ENCODE assay signal across 2 cellular contexts in genomic region chr1:76669146-76669545, GRCh38.
TF ChIP-seq lines count a peak whose summit lies in the region.

No MANE protein-coding gene starts in this region.

TF ChIP-seq in liver, 16 proteins besides CTCF, POLR2A, EP300 and RAD21 (continued from another document):
- TF ChIP-seq REST (IDR thresholded peaks at IDR 0.05), result no peak

TF ChIP-seq in WTC11, 78 proteins besides CTCF, POLR2A, EP300 and RAD21 (continued from another document):
- TF ChIP-seq TP53 (CRISPR knock-in tag; IDR thresholded peaks at IDR 0.05) (no peak), JAZF1 (CRISPR knock-in tag; IDR thresholded peaks at IDR 0.05) (no peak), MYBL2 (CRISPR knock-in tag; IDR thresholded peaks at IDR 0.05) (no peak), CBFB (CRISPR knock-in tag; IDR thresholded peaks at IDR 0.05; ENCODE audit: low read depth) (no peak), ESRRA (CRISPR knock-in tag; IDR thresholded peaks at IDR 0.05; ENCODE audit: borderline replicate concordance) (no peak), RORB (CRISPR knock-in tag; IDR thresholded peaks at IDR 0.05) (no peak), NFATC4 (CRISPR knock-in tag; IDR thresholded peaks at IDR 0.05) (no peak), GABPB1 (CRISPR knock-in tag; IDR thresholded peaks at IDR 0.05) (no peak), ZNF532 (CRISPR knock-in tag; IDR thresholded peaks at IDR 0.05; ENCODE audit: borderline replicate concordance) (no peak), ZNF232 (CRISPR knock-in tag; IDR thresholded peaks at IDR 0.05) (no peak)
- TF ChIP-seq, protein P1, sequence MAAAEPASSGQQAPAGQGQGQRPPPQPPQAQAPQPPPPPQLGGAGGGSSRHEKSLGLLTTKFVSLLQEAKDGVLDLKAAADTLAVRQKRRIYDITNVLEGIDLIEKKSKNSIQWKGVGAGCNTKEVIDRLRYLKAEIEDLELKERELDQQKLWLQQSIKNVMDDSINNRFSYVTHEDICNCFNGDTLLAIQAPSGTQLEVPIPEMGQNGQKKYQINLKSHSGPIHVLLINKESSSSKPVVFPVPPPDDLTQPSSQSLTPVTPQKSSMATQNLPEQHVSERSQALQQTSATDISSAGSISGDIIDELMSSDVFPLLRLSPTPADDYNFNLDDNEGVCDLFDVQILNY (CRISPR knock-in tag; IDR thresholded peaks at IDR 0.05), result no peak
- TF ChIP-seq, protein P2, sequence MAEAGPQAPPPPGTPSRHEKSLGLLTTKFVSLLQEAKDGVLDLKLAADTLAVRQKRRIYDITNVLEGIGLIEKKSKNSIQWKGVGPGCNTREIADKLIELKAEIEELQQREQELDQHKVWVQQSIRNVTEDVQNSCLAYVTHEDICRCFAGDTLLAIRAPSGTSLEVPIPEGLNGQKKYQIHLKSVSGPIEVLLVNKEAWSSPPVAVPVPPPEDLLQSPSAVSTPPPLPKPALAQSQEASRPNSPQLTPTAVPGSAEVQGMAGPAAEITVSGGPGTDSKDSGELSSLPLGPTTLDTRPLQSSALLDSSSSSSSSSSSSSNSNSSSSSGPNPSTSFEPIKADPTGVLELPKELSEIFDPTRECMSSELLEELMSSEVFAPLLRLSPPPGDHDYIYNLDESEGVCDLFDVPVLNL (CRISPR knock-in tag; IDR thresholded peaks at IDR 0.05; ENCODE audit: borderline replicate concordance, low read depth), result no peak
- TF ChIP-seq, protein P3, sequence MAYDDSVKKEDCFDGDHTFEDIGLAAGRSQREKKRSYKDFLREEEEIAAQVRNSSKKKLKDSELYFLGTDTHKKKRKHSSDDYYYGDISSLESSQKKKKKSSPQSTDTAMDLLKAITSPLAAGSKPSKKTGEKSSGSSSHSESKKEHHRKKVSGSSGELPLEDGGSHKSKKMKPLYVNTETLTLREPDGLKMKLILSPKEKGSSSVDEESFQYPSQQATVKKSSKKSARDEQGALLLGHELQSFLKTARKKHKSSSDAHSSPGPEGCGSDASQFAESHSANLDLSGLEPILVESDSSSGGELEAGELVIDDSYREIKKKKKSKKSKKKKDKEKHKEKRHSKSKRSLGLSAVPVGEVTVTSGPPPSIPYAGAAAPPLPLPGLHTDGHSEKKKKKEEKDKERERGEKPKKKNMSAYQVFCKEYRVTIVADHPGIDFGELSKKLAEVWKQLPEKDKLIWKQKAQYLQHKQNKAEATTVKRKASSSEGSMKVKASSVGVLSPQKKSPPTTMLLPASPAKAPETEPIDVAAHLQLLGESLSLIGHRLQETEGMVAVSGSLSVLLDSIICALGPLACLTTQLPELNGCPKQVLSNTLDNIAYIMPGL (CRISPR knock-in tag; IDR thresholded peaks at IDR 0.05), result no peak
- TF ChIP-seq, protein P4, sequence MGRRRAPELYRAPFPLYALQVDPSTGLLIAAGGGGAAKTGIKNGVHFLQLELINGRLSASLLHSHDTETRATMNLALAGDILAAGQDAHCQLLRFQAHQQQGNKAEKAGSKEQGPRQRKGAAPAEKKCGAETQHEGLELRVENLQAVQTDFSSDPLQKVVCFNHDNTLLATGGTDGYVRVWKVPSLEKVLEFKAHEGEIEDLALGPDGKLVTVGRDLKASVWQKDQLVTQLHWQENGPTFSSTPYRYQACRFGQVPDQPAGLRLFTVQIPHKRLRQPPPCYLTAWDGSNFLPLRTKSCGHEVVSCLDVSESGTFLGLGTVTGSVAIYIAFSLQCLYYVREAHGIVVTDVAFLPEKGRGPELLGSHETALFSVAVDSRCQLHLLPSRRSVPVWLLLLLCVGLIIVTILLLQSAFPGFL (CRISPR knock-in tag; IDR thresholded peaks at IDR 0.05; ENCODE audit: borderline replicate concordance), result no peak
TF ChIP-seq in WTC11: peak in this region for 0.
